In the genomic region with DNA sequence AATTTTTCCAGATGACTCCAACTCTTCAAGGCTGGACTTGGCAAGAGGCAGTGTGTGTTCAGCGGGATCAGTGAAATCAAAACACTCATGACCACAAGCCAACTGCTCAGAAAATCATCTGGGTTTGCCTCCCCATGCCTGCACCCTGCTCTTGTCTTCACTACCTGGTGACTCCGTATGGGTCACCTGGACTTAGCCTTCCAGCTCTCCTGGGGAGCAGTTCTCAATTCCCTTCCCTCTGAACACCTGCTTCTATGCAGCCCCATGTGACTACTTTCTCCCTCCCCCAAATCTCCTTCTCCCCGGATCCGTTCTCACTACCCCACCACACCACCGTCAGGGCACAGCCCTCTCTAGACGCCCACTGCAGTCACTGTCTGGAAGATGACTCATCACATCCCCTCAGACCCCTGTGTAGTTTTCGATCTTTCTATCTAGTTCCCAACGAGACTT, we compare ENCODE assay signal across 11 cellular contexts.
DNase-seq lines count a peak whose midpoint lies in the region; ATAC-seq and TF ChIP-seq lines count a peak whose summit lies in the region.
"Had no signal": no experiment of that assay in that cellular context is flagged by ENCODE, and none has a peak within 500 bp of the region (broad histone marks: within the 10 kb centered on the region; RNA-seq: fewer than 3 reads in every experiment).

No MANE protein-coding gene starts in this region.

- ATAC-seq in GM21447 (IDR thresholded peaks at IDR 0.05; ENCODE audit: unreplicated experiment) (peak; percentile 54), HG03558 (IDR thresholded peaks at IDR 0.05; ENCODE audit: extremely low read depth, unreplicated experiment) (peak; percentile 64), left lobe of liver (peak; percentile 45), GM18858 (IDR thresholded peaks at IDR 0.05; ENCODE audit: unreplicated experiment) (no peak), HG03139 (IDR thresholded peaks at IDR 0.05; ENCODE audit: unreplicated experiment) (no peak)
- ATAC-seq: gastroesophageal sphincter, pancreas had no signal

- DNase-seq in GM10266 (ENCODE audit: extremely low spot score) (peak; percentile 41), left lobe of liver (ENCODE audit: low spot score) (peak; percentile 39), NCI-H1436 (lab: John Stamatoyannopoulos, UW) (no peak), NCI-H69 (lab: John Stamatoyannopoulos, UW) (no peak)
- DNase-seq: PC-9 had no signal

- TF ChIP-seq CTCF in GM10266 (IDR thresholded peaks at IDR 0.05; ENCODE audit: control insufficient read depth, insufficient read depth, low read depth, missing control alignments), result no peak

Comparison
In these comparisons a context has a peak if more than half of its experiments do, and no peak if none do; other contexts are left out.
1. DNase-seq: peak in GM10266 (single experiment) and left lobe of liver (single experiment); none in NCI-H1436 (single experiment) and NCI-H69 (single experiment).
2. ATAC-seq: peak in GM21447 (single experiment), HG03558 (single experiment) and left lobe of liver (single experiment); none in GM18858 (single experiment) and HG03139 (single experiment).